In the genomic region with DNA sequence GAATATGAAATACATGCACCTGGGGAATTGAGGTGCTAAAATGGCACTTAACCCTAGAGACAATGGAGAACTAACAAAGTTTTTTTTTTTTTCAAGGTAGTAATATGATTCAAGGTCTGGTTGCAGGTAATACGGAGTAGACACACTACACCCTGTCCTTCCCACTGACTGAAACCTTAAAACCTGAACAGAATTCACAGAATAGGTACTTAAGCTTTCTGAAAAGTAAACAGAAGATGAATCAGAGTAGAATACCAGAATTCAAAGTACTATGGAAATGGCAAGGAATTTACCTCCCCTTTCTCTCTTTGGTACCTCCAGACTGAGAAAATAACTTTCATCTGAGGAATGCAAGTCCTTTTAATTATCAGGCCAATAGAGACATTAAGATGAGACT, we compare ENCODE assay signal across 1 cellular context.
TF ChIP-seq lines count a peak whose summit lies in the region.

No MANE protein-coding gene starts in this region.

TF ChIP-seq in K562, 482 proteins besides CTCF, POLR2A, EP300 and RAD21 (continued from another document):
- no peak for TF ChIP-seq UBTF (IDR thresholded peaks at IDR 0.05; ENCODE audit: borderline replicate concordance in 1 of 2, low read depth in 2 of 2, low read length in 2 of 2)
- TF ChIP-seq, protein P1, sequence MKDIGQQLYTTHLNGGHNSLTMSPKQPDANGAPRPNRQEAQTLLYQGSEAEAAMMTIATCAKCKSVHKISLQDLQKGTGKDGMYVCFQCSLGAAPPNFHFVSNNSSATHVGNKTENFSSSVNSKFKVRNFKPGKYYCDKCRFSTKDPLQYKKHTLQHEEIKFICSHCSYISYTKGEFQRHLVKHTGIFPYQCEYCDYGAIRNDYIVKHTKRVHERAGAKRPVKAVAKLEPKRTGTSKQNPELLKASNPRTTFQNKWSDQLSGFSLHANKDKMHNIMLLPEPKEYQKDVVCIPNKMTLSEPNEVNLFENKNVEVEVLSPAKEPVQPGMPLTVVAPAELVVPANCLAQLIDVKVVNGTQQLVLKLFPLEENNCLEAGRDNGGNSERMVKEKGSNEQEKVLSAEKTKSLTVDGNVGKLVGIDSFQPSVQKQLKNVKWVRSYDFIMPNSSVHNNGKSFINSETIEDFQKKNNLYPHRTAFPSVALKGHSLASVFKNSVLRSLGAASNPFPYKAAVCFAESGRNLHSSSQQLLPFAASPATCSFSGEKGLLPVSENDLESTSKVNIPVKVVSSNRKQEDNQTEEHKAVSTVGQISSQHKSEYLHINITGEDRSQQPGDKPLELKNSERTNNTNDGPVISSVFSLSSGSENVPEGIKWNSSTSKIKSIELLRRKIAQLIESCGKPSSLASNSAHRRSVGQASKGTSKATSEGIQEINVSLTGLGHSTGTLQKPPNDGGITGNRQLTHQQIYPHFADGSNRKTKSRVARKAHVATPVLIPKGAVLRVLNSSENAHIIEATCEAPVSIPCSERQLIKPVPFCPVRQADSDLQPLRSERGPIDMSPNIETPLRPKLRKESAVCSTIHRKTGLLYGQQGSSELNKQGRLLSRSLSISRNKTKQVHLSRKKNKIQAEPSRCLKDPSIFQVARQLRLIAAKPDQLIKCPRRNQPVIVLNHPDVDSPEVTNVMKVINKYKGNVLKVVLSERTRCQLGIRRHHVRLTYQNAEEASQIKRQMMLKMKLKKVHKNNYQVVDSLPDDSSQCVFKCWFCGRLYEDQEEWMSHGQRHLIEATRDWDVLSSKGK (CRISPR knock-in tag; IDR thresholded peaks at IDR 0.05) = no peak
- TF ChIP-seq MLLT1 (IDR thresholded peaks at IDR 0.05) = no peak
- no peak for TF ChIP-seq SETDB1 (IDR thresholded peaks at IDR 0.05; ENCODE audit: low read length)
- no peak for TF ChIP-seq CLOCK (CRISPR knock-in tag; IDR thresholded peaks at IDR 0.05; ENCODE audit: borderline replicate concordance)
- no peak for TF ChIP-seq L3MBTL2 (IDR thresholded peaks at IDR 0.05)
- TF ChIP-seq ZNF830 (CRISPR knock-in tag; IDR thresholded peaks at IDR 0.05) = no peak
- TF ChIP-seq FOXA1 (IDR thresholded peaks at IDR 0.05; ENCODE audit: borderline replicate concordance) = no peak
